ENCODE assay signal across 8 cellular contexts in genomic region chr1:164786980-164787833, GRCh38.
DNase-seq lines count a peak whose midpoint lies in the region; ATAC-seq and TF ChIP-seq lines count a peak whose summit lies in the region.

No MANE protein-coding gene starts in this region.

- H3K36me3 ChIP-seq in psoas muscle (ENCODE audit: insufficient read depth in 1 of 2, low read depth in 1 of 2): no peaks in the 10 kb centered on the region

- peaks cover 56% of the 10 kb centered on the region for H3K4me1 ChIP-seq in psoas muscle

- TF ChIP-seq CTCF in GM12875 (IDR thresholded peaks at IDR 0.05; ENCODE audit: borderline replicate concordance, insufficient read depth, low read depth, low read length): peak; percentile 91
- peak; percentile 91 for TF ChIP-seq CTCF in psoas muscle (IDR thresholded peaks at IDR 0.05)

- ATAC-seq in HG02623 (IDR thresholded peaks at IDR 0.05; ENCODE audit: unreplicated experiment) (peak; percentile 97), left cardiac atrium (peak; percentile 85 to 91), psoas muscle (peak; percentile 89 to 94 (median 92))

- DNase-seq in NCI-H1048 (lab: John Stamatoyannopoulos, UW) (peak; percentile 76), SKM-1 treated with dmso at 0.1 percent for 144 hours (lab: John Stamatoyannopoulos, UW; ENCODE audit: unreplicated experiment) (peak; percentile 64), left cardiac atrium (peak; percentile 81), psoas muscle (peak; percentile 83 to 91), cortex of kidney (lab: John Stamatoyannopoulos, UW) (no peak)

- no peaks in the 10 kb centered on the region for H3K27me3 ChIP-seq in psoas muscle (ENCODE audit: insufficient read depth in 3 of 3, low read length in 2 of 3)

- intact Hi-C loops in left cardiac atrium (cut with DNase I) (loop anchor here (2.0 to 10.0 kb wide), 7 partner anchors 125 to 346 kb away; no protein-coding TSS in a partner anchor), psoas muscle (cut with DNase I) (loop anchor here (5.0 kb wide), 4 partner anchors 80 to 345 kb away; no protein-coding TSS in a partner anchor)

- no peaks in the 10 kb centered on the region for H3K9me3 ChIP-seq in psoas muscle

- H3K4me3 ChIP-seq in GM12875 (ENCODE audit: low read depth, low read length) (no peak overlapping the region), psoas muscle (peak overlapping the region; percentile 48)

- H3K27ac ChIP-seq in adipose tissue (ENCODE audit: low read depth, low read length) (peak overlapping the region; percentile 56), psoas muscle (peak overlapping the region; percentile 83)

- WGBS in adipose tissue, 3 donors: 21 to 22% (median 22%) methylated on average over 10 of the region's 10 CpGs
- WGBS in psoas muscle, 3 donors: 15 to 19% (median 17%) methylated on average over 10 of the region's 10 CpGs
